Comparison of ENCODE assay signal across 30 cellular contexts in the genomic region with DNA sequence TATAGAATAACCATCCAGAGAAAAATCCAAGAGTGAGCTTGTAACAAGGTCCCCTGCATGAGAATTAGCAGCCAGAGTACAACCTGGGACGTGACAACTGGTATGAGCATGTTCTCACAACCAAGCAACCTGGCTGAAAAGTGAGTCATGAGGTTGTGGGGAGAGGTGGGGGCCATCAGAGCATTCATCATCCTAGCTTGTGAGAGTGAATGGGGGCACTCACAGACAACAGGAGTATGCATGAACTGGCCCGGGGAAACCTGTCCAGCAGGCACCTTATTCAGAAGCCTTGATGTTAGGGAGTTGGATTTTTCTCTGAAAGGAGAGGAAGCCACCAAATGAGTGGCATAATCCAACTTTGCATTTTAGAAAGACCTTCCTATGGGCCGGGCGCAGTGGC.
DNase-seq lines count a peak whose midpoint lies in the region; ATAC-seq, FAIRE-seq and TF ChIP-seq lines count a peak whose summit lies in the region.
"Had no signal": no experiment of that assay in that cellular context is flagged by ENCODE, and none has a peak within 500 bp of the region (broad histone marks: within the 10 kb centered on the region; RNA-seq: fewer than 3 reads in every experiment).

No MANE protein-coding gene starts in this region.

- H3F3A ChIP-seq in PC-3 (ENCODE audit: low read length, unreplicated experiment) = no peaks in the 10 kb centered on the region

- FAIRE-seq in H54 (lab: Jason Lieb, UNC) (no peak), bronchial epithelial cell (lab: Jason Lieb, UNC) (no peak), pancreas (lab: Jason Lieb, UNC) (no peak)
- FAIRE-seq: endometrium, GM18507, K562 had no signal

- TF ChIP-seq POLR2A in H54 (IDR thresholded peaks at IDR 0.05; ENCODE audit: low read depth, low read length) = no peak

- POLR2A ChIA-PET in PC-3 (lab: Charles Lee; ENCODE audit: unreplicated experiment) = no interaction called here

- H3K9me3 ChIP-seq in PC-3 (ENCODE audit: low read length) = no peaks in the 10 kb centered on the region
- no peaks in the 10 kb centered on the region for H3K9me3 ChIP-seq in pancreas
- H3K9me3 ChIP-seq: testis had no signal

- ATAC-seq in PC-3 = peak; percentile 66
- ATAC-seq in pancreas = peak; percentile 47 to 82 (median 77)
- ATAC-seq: activated T-helper 17 cell treated with anti-CD3 and anti-CD28 coated beads, Interleukin-2, amount 50 U/mL, for 72 hours; K562; left lobe of liver had no signal

- CTCF ChIA-PET in PC-3 (lab: Charles Lee) = no interaction called here

- no peaks in the 10 kb centered on the region for H3K36me3 ChIP-seq in PC-3 (ENCODE audit: low read depth, low read length)
- H3K36me3 ChIP-seq in bronchial epithelial cell (ENCODE audit: control insufficient read depth, insufficient read depth, low read length) = no peaks in the 10 kb centered on the region
- H3K36me3 ChIP-seq in pancreas = no peaks in the 10 kb centered on the region

- H3K27ac ChIP-seq in PC-3 (ENCODE audit: low read length) (peak overlapping the region; percentile 47), pancreas (peak overlapping the region in 1 of 4 donors; percentile 48)
- H3K27ac ChIP-seq: testis had no signal

- no TSS peak for BruUV-seq in PC-3 (replicated peaks; lab: Mats Ljungman, UMichigan)

- TF ChIP-seq CTCF in PC-3 (conservative IDR thresholded peaks at IDR 0.05; ENCODE audit: low read depth, low read length) (no peak), bronchial epithelial cell (IDR thresholded peaks at IDR 0.05; ENCODE audit: insufficient read depth, low read length, severe bottlenecking) (no peak), pancreas (IDR thresholded peaks at IDR 0.05) (no peak)

- H3K4me1 ChIP-seq in PC-3 (ENCODE audit: insufficient read depth, low read length) (peaks cover 21% of the 10 kb centered on the region), pancreas (peaks cover 0 to 21% (median 16%) of the 10 kb centered on the region in 3 donors)

- no peak overlapping the region for H2AFZ ChIP-seq in PC-3 (ENCODE audit: low read length)

- H3K9me2 ChIP-seq in PC-3 (replicated peaks; ENCODE audit: low read length) = no peaks in the 10 kb centered on the region

- WGBS in pancreas, 2 donors = 51 to 66% methylated on average over 4 of the region's 4 CpGs

- peak overlapping the region; percentile 22; the same call in 1 of the 2 replicates for H3K4me2 ChIP-seq in PC-3 (ENCODE audit: low read length)
- H3K4me2 ChIP-seq: smooth muscle cell had no signal

- H3K9ac ChIP-seq in PC-3 (ENCODE audit: low read length) = no peak overlapping the region

- DNase-seq in H54 (ENCODE audit: insufficient read length, low spot score) = peak; percentile 15
- DNase-seq in PC-3 = peak; percentile 77
- peak; percentile 65 for DNase-seq in bronchial epithelial cell (ENCODE audit: low read depth)
- peak in 2 of 6 donors; percentile 26 to 40 for DNase-seq in pancreas
- no peak for DNase-seq in stimulated activated CD4-positive, alpha-beta T cell treated with anti-CD3 and anti-CD28 coated beads, Interleukin-4, amount 100 ng/mL, for 24 hours
- DNase-seq in CD1c-positive myeloid dendritic cell (ENCODE audit: extremely low spot score) = no peak
- DNase-seq in activated CD4-positive, alpha-beta T cell treated with anti-CD3 and anti-CD28 coated beads for 4 hours = no peak
- DNase-seq: activated CD4-positive, alpha-beta memory T cell treated with anti-CD3 and anti-CD28 coated beads for 36 hours; activated CD4-positive, CD25-positive, alpha-beta regulatory T cell; activated CD8-positive, alpha-beta memory T cell treated with anti-CD3 and anti-CD28 coated beads, Interleukin-2, amount 50 U/mL, for 48 hours; caudate nucleus; CD4-positive, alpha-beta T cell; DMS53; GDM1; MM.1S; NCI-H1417 treated with DMSO at 0.1 percent for 48 hours; NCI-H526; retina; Right ventricle myocardium superior; stimulated activated CD4-positive, alpha-beta T cell treated with anti-CD3 and anti-CD28 coated beads, Interleukin-2, amount 100 ng/mL, for 48 hours; stimulated activated naive CD4-positive, alpha-beta T cell; SW 1271; T1000; testis had no signal

- H3K79me2 ChIP-seq in PC-3 (ENCODE audit: low read length) = no peaks in the 10 kb centered on the region

- H3K4me3 ChIP-seq in PC-3 (ENCODE audit: low read length) (no peak overlapping the region), bronchial epithelial cell (ENCODE audit: low read depth, low read length) (no peak overlapping the region), pancreas (no peak overlapping the region)
- H3K4me3 ChIP-seq: K562, smooth muscle cell, testis had no signal

- intact Hi-C loops in PC-3 (cut with micrococcal nuclease) = no loop called here
- intact Hi-C loops in pancreas (cut with DNase I) = no loop called here

- no peaks in the 10 kb centered on the region for H3K27me3 ChIP-seq in PC-3 (ENCODE audit: low read length)
- no peaks in the 10 kb centered on the region for H3K27me3 ChIP-seq in bronchial epithelial cell (ENCODE audit: control insufficient read depth, insufficient read depth, low read length)
- H3K27me3 ChIP-seq in pancreas = no peaks in the 10 kb centered on the region
- H3K27me3 ChIP-seq: testis had no signal

- H4K20me1 ChIP-seq in PC-3 (ENCODE audit: low read length) = no peaks in the 10 kb centered on the region

Comparison
In these comparisons a context has a peak if more than half of its experiments do, and no peak if none do; other contexts are left out.
1. DNase-seq: peak in H54 (single experiment), PC-3 (single experiment) and bronchial epithelial cell (single experiment); none in stimulated activated CD4-positive, alpha-beta T cell treated with anti-CD3 and anti-CD28 coated beads, Interleukin-4, amount 100 ng/mL, for 24 hours (single experiment), CD1c-positive myeloid dendritic cell (single experiment) and activated CD4-positive, alpha-beta T cell treated with anti-CD3 and anti-CD28 coated beads for 4 hours (0 of 2).